In the genomic region with DNA sequence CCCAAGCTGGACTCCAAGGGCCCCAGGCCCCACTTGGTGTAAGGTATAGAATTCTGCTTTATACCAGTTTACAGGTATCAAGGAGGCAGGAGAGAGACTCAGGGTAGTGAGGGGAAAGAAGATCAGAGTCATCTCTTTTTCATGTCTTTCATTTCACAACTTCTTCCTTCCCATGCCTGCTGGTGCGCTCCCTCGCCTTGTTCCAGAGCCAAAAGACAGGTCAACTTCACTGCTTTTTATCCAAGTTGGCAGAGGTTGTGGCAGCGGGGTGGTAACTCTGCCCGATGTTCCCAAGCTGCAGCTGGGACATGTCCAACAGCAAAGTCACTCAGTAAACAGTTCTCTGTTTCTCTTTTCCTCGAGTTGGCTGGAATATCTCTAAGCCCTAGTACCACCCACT, we compare ENCODE assay signal across 11 cellular contexts.
DNase-seq lines count a peak whose midpoint lies in the region; ATAC-seq and TF ChIP-seq lines count a peak whose summit lies in the region.
"Had no signal": no experiment of that assay in that cellular context is flagged by ENCODE, and none has a peak within 500 bp of the region (broad histone marks: within the 10 kb centered on the region; RNA-seq: fewer than 3 reads in every experiment).

No MANE protein-coding gene starts in this region.

- POLR2A ChIA-PET in MCF 10A (lab: Yijun Ruan, JAX): interaction anchor here (0.8 to 1.7 kb wide), 3 partner anchors 10 to 99 kb away, joined by 3 to 8 read pairs (median 4); partner anchors contain the start of gene ZNF280D
- POLR2A ChIA-PET in GM10248 (lab: Yijun Ruan, JAX): no interaction called here

- WGBS in psoas muscle, 3 donors: 24 to 32% (median 30%) methylated on average over 5 of the region's 5 CpGs

- H3K4me3 Mint-ChIP-seq in MCF 10A (ENCODE audit: unreplicated experiment): no peak overlapping the region

- ATAC-seq in left cardiac atrium (peak; percentile 88 to 93), psoas muscle (peak; percentile 92 to 98 (median 93)), GM18870 (IDR thresholded peaks at IDR 0.05; ENCODE audit: unreplicated experiment) (no peak)

- intact Hi-C loops in MCF 10A (cut with micrococcal nuclease): no loop called here
- intact Hi-C loops in left cardiac atrium (cut with DNase I): no loop called here
- intact Hi-C loops in psoas muscle (cut with DNase I): loop anchor here in 1 of 2 donors (5.0 kb wide), 1 partner anchor 55 kb away; no protein-coding TSS in a partner anchor

- H3K27me3 ChIP-seq in psoas muscle (ENCODE audit: insufficient read depth in 3 of 3, low read length in 2 of 3): no peaks in the 10 kb centered on the region
- H3K27me3 ChIP-seq: cardiac muscle cell had no signal

- H3K27ac ChIP-seq in psoas muscle: peak overlapping the region; percentile 78
- H3K27ac ChIP-seq: cardiac muscle cell had no signal

- no peak for TF ChIP-seq CTCF in MCF 10A (IDR thresholded peaks at IDR 0.05; ENCODE audit: unreplicated experiment)
- TF ChIP-seq CTCF in psoas muscle (IDR thresholded peaks at IDR 0.05): no peak
- TF ChIP-seq CTCF in GM10248 (IDR thresholded peaks at IDR 0.05; ENCODE audit: control extremely low read depth, extremely low read depth, low read depth, missing control alignments): no peak

- peak overlapping the region; percentile 14 for H3K27ac Mint-ChIP-seq in MCF 10A (ENCODE audit: low read depth, unreplicated experiment)
- H3K27ac Mint-ChIP-seq: progenitor cell of endocrine pancreas had no signal

- CTCF ChIA-PET in MCF 10A (lab: Yijun Ruan, JAX): interaction anchor here (0.5 to 2.0 kb wide), 3 partner anchors 10 to 306 kb away, joined by 3 to 10 read pairs (median 7); no protein-coding TSS in a partner anchor
- CTCF ChIA-PET in GM10248 (lab: Yijun Ruan, JAX): interaction anchor here (1.0 to 5.4 kb wide), 4 partner anchors 9 to 474 kb away, joined by 3 to 30 read pairs (median 3); no protein-coding TSS in a partner anchor

- no peaks in the 10 kb centered on the region for H3K36me3 Mint-ChIP-seq in MCF 10A (ENCODE audit: insufficient read depth, unreplicated experiment)

- no peaks in the 10 kb centered on the region for H3K9me3 ChIP-seq in psoas muscle

- H3K36me3 ChIP-seq in psoas muscle (ENCODE audit: insufficient read depth in 1 of 2, low read depth in 1 of 2): no peaks in the 10 kb centered on the region
- H3K36me3 ChIP-seq: cardiac muscle cell had no signal

- DNase-seq in Ammon's horn (ENCODE audit: low spot score): peak; percentile 85
- peak; percentile 72 for DNase-seq in MCF 10A (ENCODE audit: unreplicated experiment)
- DNase-seq in left cardiac atrium: peak; percentile 53
- DNase-seq in psoas muscle: peak; percentile 61 to 86
- no peak for DNase-seq in GM10248 (ENCODE audit: extremely low spot score)
- DNase-seq in OCI-M1 (lab: John Stamatoyannopoulos, UW): no peak
- DNase-seq in D341Med (ENCODE audit: low spot score): no peak
- DNase-seq: NCI-H226 had no signal

- H3K4me3 ChIP-seq in psoas muscle: peak overlapping the region; percentile 28
- H3K4me3 ChIP-seq: cardiac muscle cell had no signal

- H3K4me1 ChIP-seq in psoas muscle: peaks cover 19% of the 10 kb centered on the region

- H3K4me1 Mint-ChIP-seq in MCF 10A (ENCODE audit: insufficient read depth, unreplicated experiment): peaks cover 7% of the 10 kb centered on the region

- BruUV-seq in MCF 10A (replicated peaks; lab: Mats Ljungman, UMichigan): no TSS peak

- H3K27me3 Mint-ChIP-seq in MCF 10A (ENCODE audit: insufficient read depth, unreplicated experiment): no peaks in the 10 kb centered on the region
- H3K27me3 Mint-ChIP-seq: progenitor cell of endocrine pancreas had no signal

- H3K9me3 Mint-ChIP-seq in MCF 10A (ENCODE audit: unreplicated experiment): no peaks in the 10 kb centered on the region

Comparison
In these comparisons a context has a peak if more than half of its experiments do, and no peak if none do; other contexts are left out.
1. DNase-seq: peak in Ammon's horn (single experiment), MCF 10A (single experiment), left cardiac atrium (single experiment) and psoas muscle (2 of 2); none in GM10248 (single experiment), OCI-M1 (single experiment) and D341Med (single experiment).